1 cellular context compared by ENCODE assay signal in genomic region chr10:90743291-90743690, GRCh38.
TF ChIP-seq lines count a peak whose summit lies in the region.

No MANE protein-coding gene starts in this region.

TF ChIP-seq in IMR-90, 13 proteins besides CTCF, POLR2A, EP300 and RAD21 (continued from another document):
- TF ChIP-seq USF2 (IDR thresholded peaks at IDR 0.05; ENCODE audit: low read depth, low read length): no peak
- no peak for TF ChIP-seq BHLHE40 (IDR thresholded peaks at IDR 0.05; ENCODE audit: low read depth, low read length)
- TF ChIP-seq MXI1 (IDR thresholded peaks at IDR 0.05; ENCODE audit: borderline replicate concordance, low read depth, low read length): no peak
- TF ChIP-seq CHD1 (IDR thresholded peaks at IDR 0.05; ENCODE audit: low read depth, low read length): no peak
- no peak for TF ChIP-seq MAZ (IDR thresholded peaks at IDR 0.05; ENCODE audit: borderline replicate concordance, low read depth, low read length)
- TF ChIP-seq RFX5 (IDR thresholded peaks at IDR 0.05; ENCODE audit: low read depth, low read length): no peak
- no peak for TF ChIP-seq MAFK (IDR thresholded peaks at IDR 0.05; ENCODE audit: low read depth, low read length)
- TF ChIP-seq FOS (IDR thresholded peaks at IDR 0.05; ENCODE audit: low read depth, low read length): no peak
